31 cellular contexts compared by ENCODE assay signal in the genomic region with DNA sequence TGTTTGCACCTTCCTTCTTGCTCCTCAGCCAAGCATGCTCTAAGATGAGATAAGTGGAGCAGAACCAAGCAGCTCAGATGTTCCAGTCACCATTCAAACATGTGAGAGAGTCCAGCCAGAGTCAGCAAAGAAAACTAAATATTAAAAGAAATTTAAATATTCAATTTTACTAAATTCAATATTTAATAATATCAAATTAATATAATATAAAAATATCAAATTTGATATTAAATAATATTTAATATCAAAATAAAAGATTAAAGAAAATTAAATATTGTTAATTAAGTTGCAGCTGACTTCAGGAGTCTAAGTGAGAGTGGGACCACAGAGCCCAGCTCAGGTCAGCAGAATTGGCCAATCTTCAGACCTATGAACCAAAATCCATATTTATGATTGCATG.
"Had no signal": no experiment of that assay in that cellular context is flagged by ENCODE, and none has a peak within 500 bp of the region (broad histone marks: within the 10 kb centered on the region; RNA-seq: fewer than 3 reads in every experiment).

No MANE protein-coding gene starts in this region.

- FAIRE-seq: pancreas, urothelium cell line had no signal

- ATAC-seq: heart right ventricle; left colon; left lung; lower lobe of right lung; naive thymus-derived CD8-positive, alpha-beta T cell; pancreas; psoas muscle; right lobe of liver; stimulated activated memory B cell treated with anti-CD40 and anti-IgM and Interleukin-4, amounts not matched to agents 10 μg/mL and 1 μg/mL and 100 μg/mL, for 72 hours; upper lobe of right lung had no signal

- H3K9me3 ChIP-seq: heart right ventricle, lower lobe of right lung, pancreas, psoas muscle, right atrium auricular region, right lobe of liver, testis, tibial artery, upper lobe of right lung had no signal

- H3K4me3 Mint-ChIP-seq: naive thymus-derived CD8-positive, alpha-beta T cell; nephron; neural crest cell; stimulated activated memory B cell treated with anti-CD40 and anti-IgM and Interleukin-4, amounts not matched to agents 10 μg/mL and 1 μg/mL and 100 μg/mL, for 72 hours had no signal

- H3K27me3 Mint-ChIP-seq: naive thymus-derived CD8-positive, alpha-beta T cell; stimulated activated memory B cell treated with anti-CD40 and anti-IgM and Interleukin-4, amounts not matched to agents 10 μg/mL and 1 μg/mL and 100 μg/mL, for 72 hours had no signal

- H3K9me3 Mint-ChIP-seq: nephron had no signal

- H3K4me1 ChIP-seq: heart right ventricle, left lung, lower lobe of right lung, pancreas, psoas muscle, right atrium auricular region, right lobe of liver, stomach, testis, tibial artery, upper lobe of right lung had no signal

- H3K36me3 Mint-ChIP-seq: naive thymus-derived CD8-positive, alpha-beta T cell; stimulated activated memory B cell treated with anti-CD40 and anti-IgM and Interleukin-4, amounts not matched to agents 10 μg/mL and 1 μg/mL and 100 μg/mL, for 72 hours had no signal

- H3K36me3 ChIP-seq: heart right ventricle, left lung, lower lobe of right lung, pancreas, right atrium auricular region, right lobe of liver, stomach, tibial artery, upper lobe of right lung had no signal

- H3K27ac ChIP-seq: heart right ventricle, hepatocyte, left lung, lower lobe of right lung, pancreas, psoas muscle, right atrium auricular region, right lobe of liver, stomach, testis, tibial artery, upper lobe of right lung had no signal

- H3K4me3 ChIP-seq: heart right ventricle, hepatocyte, left lung, lower lobe of right lung, pancreas, psoas muscle, right atrium auricular region, right lobe of liver, smooth muscle cell, stomach, testis, tibial artery, upper lobe of right lung had no signal

- H3K27ac Mint-ChIP-seq: naive thymus-derived CD8-positive, alpha-beta T cell; nephron; stimulated activated memory B cell treated with anti-CD40 and anti-IgM and Interleukin-4, amounts not matched to agents 10 μg/mL and 1 μg/mL and 100 μg/mL, for 72 hours had no signal

- DNase-seq: heart right ventricle; islet precursor cell; kidney glomerular epithelial cell; left colon; left lung; lower lobe of right lung; mammary epithelial cell; mesenchymal stem cell; naive thymus-derived CD8-positive, alpha-beta T cell; nucleus accumbens; pancreas; posterior cingulate gyrus; psoas muscle; right lobe of liver; stimulated activated CD4-positive, alpha-beta T cell treated with anti-CD3 and anti-CD28 coated beads, Interleukin-1b, Interleukin-23, amount 100 ng/mL, for 48 hours; stimulated activated CD4-positive, alpha-beta T cell treated with anti-CD3 and anti-CD28 coated beads, Interleukin-2, amount 100 ng/mL, for 48 hours; stimulated activated CD4-positive, alpha-beta T cell treated with anti-CD3 and anti-CD28 coated beads, Interleukin-4, amount 100 ng/mL, for 4 hours; stimulated activated CD8-positive, alpha-beta memory T cell treated with anti-CD3 and anti-CD28 coated beads, Interleukin-4, amount 100 ng/mL, for 48 hours; stimulated activated naive CD4-positive, alpha-beta T cell treated with Interleukin-2 at 50 U/mL for 16 hours; stomach; testis; tibial artery; trophoblast cell; upper lobe of right lung had no signal

- H3K27me3 ChIP-seq: heart right ventricle, hepatocyte, left lung, pancreas, right atrium auricular region, right lobe of liver, stomach, testis, tibial artery, upper lobe of right lung had no signal

- H3K4me1 Mint-ChIP-seq: naive thymus-derived CD8-positive, alpha-beta T cell; nephron; neural crest cell; stimulated activated memory B cell treated with anti-CD40 and anti-IgM and Interleukin-4, amounts not matched to agents 10 μg/mL and 1 μg/mL and 100 μg/mL, for 72 hours had no signal
